ENCODE assay signal across 21 cellular contexts in the genomic region with DNA sequence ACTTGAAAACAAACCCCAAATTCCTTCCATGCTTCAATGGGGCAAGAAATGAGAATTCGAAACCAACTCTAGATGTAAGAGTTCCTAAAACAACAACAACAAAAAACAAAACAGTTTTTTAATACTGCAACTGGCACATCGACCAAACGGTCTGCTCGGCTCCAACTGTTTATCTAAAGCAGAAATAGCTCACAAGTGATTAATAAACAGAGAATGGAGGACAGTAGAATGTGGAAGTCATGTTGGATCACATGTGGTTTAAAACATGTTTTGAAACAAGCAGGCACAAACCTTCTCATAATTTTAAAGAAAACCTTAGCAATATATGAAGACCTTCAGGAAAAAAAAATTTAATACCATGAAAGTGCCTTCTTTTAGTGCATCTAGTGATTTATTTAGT. TPM values are rescaled to one million over a fixed set of nuclear protein-coding genes. Genes with fewer than 3 reads are reported as not detected.
A peak's percentile ranks its signal among the peaks of the same experiment; 100 is the strongest.
DNase-seq lines count a peak whose midpoint lies in the region; ATAC-seq and TF ChIP-seq lines count a peak whose summit lies in the region.
"Had no signal": no experiment of that assay in that cellular context is flagged by ENCODE, and none has a peak within 500 bp of the region (broad histone marks: within the 10 kb centered on the region; RNA-seq: fewer than 3 reads in every experiment).

No MANE protein-coding gene starts in this region.

- ATAC-seq in naive thymus-derived CD8-positive, alpha-beta T cell: no peak
- no peak for ATAC-seq in HG03280 (IDR thresholded peaks at IDR 0.05; ENCODE audit: unreplicated experiment)
- ATAC-seq: CD8-positive, alpha-beta T cell had no signal

- peak overlapping the region; percentile 35 to 80 (median 71) for H3K27ac Mint-ChIP-seq in nephron
- peak overlapping the region in 1 of 10 donors; percentile 37 for H3K27ac Mint-ChIP-seq in naive thymus-derived CD8-positive, alpha-beta T cell
- H3K27ac Mint-ChIP-seq: B cell; CD8-positive, alpha-beta T cell had no signal

- no peak overlapping the region for H3K4me3 Mint-ChIP-seq in nephron
- no peak overlapping the region for H3K4me3 Mint-ChIP-seq in naive thymus-derived CD8-positive, alpha-beta T cell
- H3K4me3 Mint-ChIP-seq: B cell; CD8-positive, alpha-beta T cell had no signal

- intact Hi-C loops in posterior vena cava (cut with DNase I): loop anchor here (10.0 kb wide), 2 partner anchors 137 to 287 kb away; a partner anchor contains a TSS
- intact Hi-C loops in dorsolateral prefrontal cortex (cut with DNase I): loop anchor here in 1 of 2 donors (10.0 kb wide), 1 partner anchor 107 kb away; a partner anchor contains a TSS

- H3K36me3 Mint-ChIP-seq in nephron (ENCODE audit: low read depth): peaks cover 19% of the 10 kb centered on the region
- peaks cover 0 to 24% (median 7%) of the 10 kb centered on the region in 3 donors for H3K36me3 Mint-ChIP-seq in naive thymus-derived CD8-positive, alpha-beta T cell

- POLR2A ChIA-PET in naive thymus-derived CD8-positive, alpha-beta T cell (lab: Charles Lee): no interaction called here

- DNase-seq in fibroblast of villous mesenchyme (ENCODE audit: low read depth): peak; percentile 50
- DNase-seq in posterior vena cava (ENCODE audit: low spot score): no peak
- no peak for DNase-seq in naive thymus-derived CD8-positive, alpha-beta T cell
- DNase-seq in dorsolateral prefrontal cortex: no peak
- DNase-seq: CD8-positive, alpha-beta T cell; DMS 273 treated with DMSO at 0.1 percent for 48 hours; DMS79; GM23248; H7; NCI-H1048; NCI-H1417; NCI-H1694; NCI-H2029 treated with DMSO at 0.1 percent for 48 hours; NCI-H69; Right ventricle myocardium superior; RPMI8226 had no signal

- TF ChIP-seq CTCF in VCaP (conservative IDR thresholded peaks at IDR 0.05) (no peak), fibroblast of villous mesenchyme (IDR thresholded peaks at IDR 0.05; ENCODE audit: insufficient read depth, low read depth, low read length) (no peak), nephron (IDR thresholded peaks at IDR 0.05; ENCODE audit: unreplicated experiment in 3 of 3) (no peak), dorsolateral prefrontal cortex (IDR thresholded peaks at IDR 0.05 in 54 of 56, conservative IDR thresholded peaks at IDR 0.05 in 2 of 56; ENCODE audit: low read depth in 1 of 56, partially characterized antibody in 56 of 56) (no peak)

- H3K4me3 ChIP-seq in fibroblast of villous mesenchyme (ENCODE audit: low read depth, low read length): no peak overlapping the region
- H3K4me3 ChIP-seq in dorsolateral prefrontal cortex: no peak overlapping the region
- H3K4me3 ChIP-seq: GM23248 had no signal

- H3K9me3 Mint-ChIP-seq in nephron: no peaks in the 10 kb centered on the region
- H3K9me3 Mint-ChIP-seq in naive thymus-derived CD8-positive, alpha-beta T cell: no peaks in the 10 kb centered on the region
- H3K9me3 Mint-ChIP-seq: CD8-positive, alpha-beta T cell had no signal

- H3K27me3 ChIP-seq in dorsolateral prefrontal cortex: no peaks in the 10 kb centered on the region

- peaks cover 33% of the 10 kb centered on the region for H3K4me1 Mint-ChIP-seq in nephron
- H3K4me1 Mint-ChIP-seq in naive thymus-derived CD8-positive, alpha-beta T cell: peaks cover 0 to 2% (median 0%) of the 10 kb centered on the region in 4 donors
- H3K4me1 Mint-ChIP-seq: B cell had no signal

- H3K27me3 Mint-ChIP-seq in nephron (ENCODE audit: low read depth): no peaks in the 10 kb centered on the region
- no peaks in the 10 kb centered on the region for H3K27me3 Mint-ChIP-seq in naive thymus-derived CD8-positive, alpha-beta T cell
- H3K27me3 Mint-ChIP-seq: B cell had no signal

- H3K27ac ChIP-seq in VCaP: peak overlapping the region; percentile 92
- H3K27ac ChIP-seq in dorsolateral prefrontal cortex: no peak overlapping the region
- H3K27ac ChIP-seq: C4-2B, GM23248 had no signal

RNA-seq across cellular contexts. Expression of a gene that starts 55.1 kb away (rescaled TPM):
- 9.1 and 11.3 TPM in 2 replicates for total RNA-seq in fibroblast of villous mesenchyme
- 10 to 100 TPM; 20.7 to 25.8 TPM for total RNA-seq in posterior vena cava
- total RNA-seq in naive thymus-derived CD8-positive, alpha-beta T cell: 10 to 100 TPM; 13.0 to 15.1 TPM
- 10 to 100 TPM in 2 of 3 donors, 1 to 10 TPM in 1; 8.0 to 18.3 (median 15.5) TPM for polyA plus RNA-seq in naive thymus-derived CD8-positive, alpha-beta T cell
- 10 to 100 TPM; 12.0 to 32.4 (median 18.2) TPM for total RNA-seq in dorsolateral prefrontal cortex
